Comparison of ENCODE assay signal across 26 cellular contexts in the genomic region with DNA sequence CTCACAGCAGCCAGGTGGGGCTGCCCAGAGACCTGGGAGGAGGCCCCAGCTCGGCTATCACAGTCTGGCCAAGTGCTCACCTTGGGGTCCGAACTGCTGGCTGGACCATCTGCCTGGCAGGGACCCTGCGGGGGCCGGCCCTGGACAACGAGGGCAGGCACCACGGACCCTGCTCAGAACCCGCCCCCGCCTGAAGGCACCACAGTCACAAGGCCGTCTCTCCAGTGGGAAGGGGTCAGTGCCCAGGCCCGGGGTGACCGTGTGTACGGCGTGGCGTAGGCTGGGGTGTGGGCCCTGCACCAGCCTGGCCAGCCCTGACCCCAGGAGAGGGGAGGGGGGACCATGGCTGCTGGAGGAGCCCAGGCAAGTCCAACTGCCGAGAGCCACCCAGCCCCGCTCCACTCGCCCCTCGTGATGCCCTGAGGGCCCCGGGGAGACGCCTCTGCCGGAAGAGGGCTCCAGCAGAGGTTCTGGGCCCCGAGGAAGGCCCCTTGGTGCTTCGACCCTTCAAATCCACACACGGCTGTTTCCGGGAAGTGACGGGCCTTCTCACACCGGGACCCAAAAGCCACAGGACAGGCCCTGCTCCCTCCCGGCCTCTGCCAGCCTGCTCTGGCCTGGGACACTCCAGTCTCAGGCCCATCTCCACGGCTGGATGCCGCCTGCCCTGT. TPM values are rescaled to one million over a fixed set of nuclear protein-coding genes. Genes with fewer than 3 reads are reported as not detected.
DNase-seq lines count a peak whose midpoint lies in the region; ATAC-seq, FAIRE-seq and TF ChIP-seq lines count a peak whose summit lies in the region.
"Had no signal": no experiment of that assay in that cellular context is flagged by ENCODE, and none has a peak within 500 bp of the region (broad histone marks: within the 10 kb centered on the region; RNA-seq: fewer than 3 reads in every experiment).

No MANE protein-coding gene starts in this region.

- WGBS in stomach, 5 donors: 92 to 95% (median 94%) methylated on average over 16 to 30 of the region's 30 CpGs

- H3K27me3 ChIP-seq in stomach: peaks cover 0 to under 1% (median 0%) of the 10 kb centered on the region in 3 donors

- no peak for TF ChIP-seq CTCF in glutamatergic neuron (IDR thresholded peaks at IDR 0.05; ENCODE audit: partially characterized antibody, unreplicated experiment)
- no peak for TF ChIP-seq CTCF in stomach (IDR thresholded peaks at IDR 0.05)

- no peak overlapping the region for H3K27ac Mint-ChIP-seq in glutamatergic neuron (ENCODE audit: unreplicated experiment)
- H3K27ac Mint-ChIP-seq: nephron progenitor cell, progenitor cell of endocrine pancreas had no signal

- FAIRE-seq in GM12891 (lab: Jason Lieb, UNC): no peak
- FAIRE-seq: bronchial epithelial cell, D721Med had no signal

- intact Hi-C loops in stomach (cut with DNase I; ENCODE audit: low total_unique reads): no loop called here

- no peaks in the 10 kb centered on the region for H3K9me3 ChIP-seq in stomach

- no peak for TF ChIP-seq EP300 in stomach (IDR thresholded peaks at IDR 0.05)

- H3K4me3 ChIP-seq in stomach: no peak overlapping the region
- H3K4me3 ChIP-seq: skin epidermis had no signal

- H3K4me3 Mint-ChIP-seq in activated T-cell treated with anti-CD3 and anti-CD28 coated beads, Interleukin-2, amount 50 U/mL, for 4 hours: no peak overlapping the region
- no peak overlapping the region for H3K4me3 Mint-ChIP-seq in glutamatergic neuron (ENCODE audit: unreplicated experiment)
- H3K4me3 Mint-ChIP-seq: nephron progenitor cell had no signal

- no peak for ATAC-seq in activated T-cell treated with anti-CD3 and anti-CD28 coated beads, Interleukin-2, amount 50 U/mL, for 4 hours
- ATAC-seq: left lobe of liver had no signal

- DNase-seq in activated T-cell treated with anti-CD3 and anti-CD28 coated beads, Interleukin-2, amount 50 U/mL, for 4 hours: peak; percentile 4
- no peak for DNase-seq in activated T-cell treated with anti-CD3 and anti-CD28 coated beads, Interleukin-2, amount 50 U/mL, for 48 hours
- DNase-seq in GM19240 (ENCODE audit: insufficient read length, low spot score) (peak; percentile 0), glutamatergic neuron (peak; percentile 22), stomach (peak; percentile 15), GM12891 (ENCODE audit: insufficient read length, low spot score) (no peak), SIG-M5 treated with dmso at 0.1 percent for 504 hours (lab: John Stamatoyannopoulos, UW; ENCODE audit: unreplicated experiment) (no peak)
- DNase-seq in stimulated activated naive CD4-positive, alpha-beta T cell (lab: John Stamatoyannopoulos, UW): no peak
- DNase-seq: ACHN; activated CD4-positive, alpha-beta T cell treated with anti-CD3 and anti-CD28 coated beads for 4 hours; amygdala; midbrain; NCI-H1092 treated with DMSO at 0.1 percent for 48 hours; NCI-H1930; NCI-H226; NCI-H748 treated with DMSO at 0.1 percent for 48 hours; nephron progenitor cell; SHP77; stimulated activated naive CD4-positive, alpha-beta T cell treated with Interleukin-2 at 50 U/mL for 16 hours had no signal

- H3K36me3 Mint-ChIP-seq in activated T-cell treated with anti-CD3 and anti-CD28 coated beads, Interleukin-2, amount 50 U/mL, for 4 hours (ENCODE audit: insufficient read depth): peaks cover 2% of the 10 kb centered on the region
- no peaks in the 10 kb centered on the region for H3K36me3 Mint-ChIP-seq in glutamatergic neuron (ENCODE audit: unreplicated experiment)

- no peaks in the 10 kb centered on the region for H3K9me3 Mint-ChIP-seq in activated T-cell treated with anti-CD3 and anti-CD28 coated beads, Interleukin-2, amount 50 U/mL, for 4 hours
- H3K9me3 Mint-ChIP-seq in glutamatergic neuron (ENCODE audit: unreplicated experiment): peaks cover 5% of the 10 kb centered on the region
- H3K9me3 Mint-ChIP-seq: nephron progenitor cell had no signal

- H3K4me1 ChIP-seq in stomach: peaks cover 1 to 2% (median 2%) of the 10 kb centered on the region in 4 donors

- peaks cover 0 to 48% (median 28%) of the 10 kb centered on the region in 4 donors for H3K36me3 ChIP-seq in stomach

- no peak overlapping the region for H3K27ac ChIP-seq in stomach
- H3K27ac ChIP-seq: C4-2B, skin epidermis had no signal

- H3K4me1 Mint-ChIP-seq in activated T-cell treated with anti-CD3 and anti-CD28 coated beads, Interleukin-2, amount 50 U/mL, for 4 hours (ENCODE audit: low read depth): no peaks in the 10 kb centered on the region
- H3K4me1 Mint-ChIP-seq in glutamatergic neuron (ENCODE audit: low read depth, unreplicated experiment): peaks cover 4% of the 10 kb centered on the region

- TF ChIP-seq POLR2A in stomach (IDR thresholded peaks at IDR 0.05) (no peak), GM12891 (IDR thresholded peaks at IDR 0.05; ENCODE audit: low read depth, low read length) (no peak)

- H3K27me3 Mint-ChIP-seq in activated T-cell treated with anti-CD3 and anti-CD28 coated beads, Interleukin-2, amount 50 U/mL, for 4 hours (ENCODE audit: low read depth): no peaks in the 10 kb centered on the region
- peaks cover 5% of the 10 kb centered on the region for H3K27me3 Mint-ChIP-seq in glutamatergic neuron (ENCODE audit: unreplicated experiment)
- H3K27me3 Mint-ChIP-seq: progenitor cell of endocrine pancreas had no signal

TF ChIP-seq in GM12891, 5 proteins besides CTCF, POLR2A, EP300 and RAD21:
- TF ChIP-seq POLR2AphosphoS5 (IDR thresholded peaks at IDR 0.05; ENCODE audit: low read depth, low read length): no peak
- TF ChIP-seq TAF1 (IDR thresholded peaks at IDR 0.05; ENCODE audit: low read depth, low read length): no peak
- no peak for TF ChIP-seq SPI1 (IDR thresholded peaks at IDR 0.05; ENCODE audit: low read depth, low read length)
- no peak for TF ChIP-seq PAX5 (IDR thresholded peaks at IDR 0.05; ENCODE audit: insufficient read depth, low read length, severe bottlenecking)
- TF ChIP-seq POU2F2 (IDR thresholded peaks at IDR 0.05; ENCODE audit: low read depth, low read length): no peak
TF ChIP-seq in GM12891: peak in this region for 0.

RNA-seq across cellular contexts. Expression of a gene that starts 11.2 kb away (rescaled TPM):
- under 1 TPM in 1 of 3 donors, not detected in 2; 0.16 TPM for total RNA-seq in activated T-cell treated with anti-CD3 and anti-CD28 coated beads, Interleukin-2, amount 50 U/mL, for 4 hours
- total RNA-seq in glutamatergic neuron (ENCODE audit: unreplicated experiment) (not detected), stomach (1 to 10 TPM in 2 of 5 donors, not detected in 3; 1.4 to 5.9 TPM)
- 1 to 10 TPM; 3.2 to 8.1 (median 3.4) TPM for polyA plus RNA-seq in stomach
- 0.08 TPM for polyA plus RNA-seq in GM12891 (2012; ENCODE audit: low read depth, missing spikeins)
- total RNA-seq: H4, left lobe of liver, progenitor cell of endocrine pancreas had no signal

RNA-seq across cellular contexts. Expression of a gene that starts 30.6 kb away (rescaled TPM):
- 10 to 100 TPM; 22.3 to 27.6 (median 26.8) TPM for total RNA-seq in activated T-cell treated with anti-CD3 and anti-CD28 coated beads, Interleukin-2, amount 50 U/mL, for 4 hours
- total RNA-seq in glutamatergic neuron (ENCODE audit: unreplicated experiment) (24.5 TPM), stomach (10 to 100 TPM; 15.8 to 67.0 (median 33.8) TPM)
- polyA plus RNA-seq in stomach: 10 to 100 TPM; 10.2 to 17.1 (median 12.8) TPM
- polyA plus RNA-seq in GM12891 (2012; ENCODE audit: low read depth, missing spikeins): 7.1 TPM

Comparison
In these comparisons a context has a peak if more than half of its experiments do, and no peak if none do; other contexts are left out.
1. DNase-seq: peak in activated T-cell treated with anti-CD3 and anti-CD28 coated beads, Interleukin-2, amount 50 U/mL, for 4 hours (single experiment), GM19240 (single experiment), glutamatergic neuron (single experiment) and stomach (single experiment); none in activated T-cell treated with anti-CD3 and anti-CD28 coated beads, Interleukin-2, amount 50 U/mL, for 48 hours (0 of 2), GM12891 (single experiment), stimulated activated naive CD4-positive, alpha-beta T cell (0 of 6) and SIG-M5 treated with dmso at 0.1 percent for 504 hours (single experiment).